Comparison of ENCODE assay signal across 1 cellular context in genomic region chr3:141192345-141192744, GRCh38.
TF ChIP-seq lines count a peak whose summit lies in the region.

No MANE protein-coding gene starts in this region.

TF ChIP-seq in WTC11, 78 proteins besides CTCF, POLR2A, EP300 and RAD21 (continued from another document):
- no peak for TF ChIP-seq ZNF425 (CRISPR knock-in tag; conservative IDR thresholded peaks at IDR 0.05)
- TF ChIP-seq FOXK1 (CRISPR knock-in tag; IDR thresholded peaks at IDR 0.05) = peak; percentile 60; the same call in 1 of the 2 replicates
- TF ChIP-seq ETV6 (CRISPR knock-in tag; IDR thresholded peaks at IDR 0.05) = no peak
- TF ChIP-seq ZMAT4 (CRISPR knock-in tag; IDR thresholded peaks at IDR 0.05) = no peak
- no peak for TF ChIP-seq MXD4 (CRISPR knock-in tag; IDR thresholded peaks at IDR 0.05; ENCODE audit: borderline replicate concordance)
- TF ChIP-seq NFE2L1 (CRISPR knock-in tag; IDR thresholded peaks at IDR 0.05) = 0 out of 2 replicates have a peak, but pooled peaks have one; percentile 30
- TF ChIP-seq MAX (CRISPR knock-in tag; IDR thresholded peaks at IDR 0.05) = no peak
- TF ChIP-seq FOXJ3 (CRISPR knock-in tag; IDR thresholded peaks at IDR 0.05; ENCODE audit: borderline replicate concordance) = no peak
- TF ChIP-seq NFATC4 (CRISPR knock-in tag; IDR thresholded peaks at IDR 0.05) = no peak
- TF ChIP-seq ZSCAN18 (CRISPR knock-in tag; IDR thresholded peaks at IDR 0.05) = 0 out of 2 replicates have a peak, but pooled peaks have one; percentile 22
- no peak for TF ChIP-seq ZNF423 (CRISPR knock-in tag; IDR thresholded peaks at IDR 0.05)
- no peak for TF ChIP-seq ATF1 (CRISPR knock-in tag; IDR thresholded peaks at IDR 0.05)
- no peak for TF ChIP-seq NFYB (CRISPR knock-in tag; conservative IDR thresholded peaks at IDR 0.05; ENCODE audit: low read depth)
- TF ChIP-seq ZNF263 (CRISPR knock-in tag; IDR thresholded peaks at IDR 0.05; ENCODE audit: low read depth) = no peak
- TF ChIP-seq HMGXB4 (CRISPR knock-in tag; IDR thresholded peaks at IDR 0.05) = no peak
- no peak for TF ChIP-seq TP53 (CRISPR knock-in tag; IDR thresholded peaks at IDR 0.05)
- TF ChIP-seq, protein P1, sequence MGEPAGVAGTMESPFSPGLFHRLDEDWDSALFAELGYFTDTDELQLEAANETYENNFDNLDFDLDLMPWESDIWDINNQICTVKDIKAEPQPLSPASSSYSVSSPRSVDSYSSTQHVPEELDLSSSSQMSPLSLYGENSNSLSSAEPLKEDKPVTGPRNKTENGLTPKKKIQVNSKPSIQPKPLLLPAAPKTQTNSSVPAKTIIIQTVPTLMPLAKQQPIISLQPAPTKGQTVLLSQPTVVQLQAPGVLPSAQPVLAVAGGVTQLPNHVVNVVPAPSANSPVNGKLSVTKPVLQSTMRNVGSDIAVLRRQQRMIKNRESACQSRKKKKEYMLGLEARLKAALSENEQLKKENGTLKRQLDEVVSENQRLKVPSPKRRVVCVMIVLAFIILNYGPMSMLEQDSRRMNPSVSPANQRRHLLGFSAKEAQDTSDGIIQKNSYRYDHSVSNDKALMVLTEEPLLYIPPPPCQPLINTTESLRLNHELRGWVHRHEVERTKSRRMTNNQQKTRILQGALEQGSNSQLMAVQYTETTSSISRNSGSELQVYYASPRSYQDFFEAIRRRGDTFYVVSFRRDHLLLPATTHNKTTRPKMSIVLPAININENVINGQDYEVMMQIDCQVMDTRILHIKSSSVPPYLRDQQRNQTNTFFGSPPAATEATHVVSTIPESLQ (CRISPR knock-in tag; IDR thresholded peaks at IDR 0.05) = no peak
- 0 out of 2 replicates have a peak, but pooled peaks have one; percentile 23 for TF ChIP-seq GTF2I (CRISPR knock-in tag; conservative IDR thresholded peaks at IDR 0.05)
- TF ChIP-seq TEAD4 (CRISPR knock-in tag; IDR thresholded peaks at IDR 0.05) = no peak
- TF ChIP-seq, protein P2, sequence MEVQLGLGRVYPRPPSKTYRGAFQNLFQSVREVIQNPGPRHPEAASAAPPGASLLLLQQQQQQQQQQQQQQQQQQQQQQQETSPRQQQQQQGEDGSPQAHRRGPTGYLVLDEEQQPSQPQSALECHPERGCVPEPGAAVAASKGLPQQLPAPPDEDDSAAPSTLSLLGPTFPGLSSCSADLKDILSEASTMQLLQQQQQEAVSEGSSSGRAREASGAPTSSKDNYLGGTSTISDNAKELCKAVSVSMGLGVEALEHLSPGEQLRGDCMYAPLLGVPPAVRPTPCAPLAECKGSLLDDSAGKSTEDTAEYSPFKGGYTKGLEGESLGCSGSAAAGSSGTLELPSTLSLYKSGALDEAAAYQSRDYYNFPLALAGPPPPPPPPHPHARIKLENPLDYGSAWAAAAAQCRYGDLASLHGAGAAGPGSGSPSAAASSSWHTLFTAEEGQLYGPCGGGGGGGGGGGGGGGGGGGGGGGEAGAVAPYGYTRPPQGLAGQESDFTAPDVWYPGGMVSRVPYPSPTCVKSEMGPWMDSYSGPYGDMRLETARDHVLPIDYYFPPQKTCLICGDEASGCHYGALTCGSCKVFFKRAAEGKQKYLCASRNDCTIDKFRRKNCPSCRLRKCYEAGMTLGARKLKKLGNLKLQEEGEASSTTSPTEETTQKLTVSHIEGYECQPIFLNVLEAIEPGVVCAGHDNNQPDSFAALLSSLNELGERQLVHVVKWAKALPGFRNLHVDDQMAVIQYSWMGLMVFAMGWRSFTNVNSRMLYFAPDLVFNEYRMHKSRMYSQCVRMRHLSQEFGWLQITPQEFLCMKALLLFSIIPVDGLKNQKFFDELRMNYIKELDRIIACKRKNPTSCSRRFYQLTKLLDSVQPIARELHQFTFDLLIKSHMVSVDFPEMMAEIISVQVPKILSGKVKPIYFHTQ (CRISPR knock-in tag; IDR thresholded peaks at IDR 0.05) = no peak
- peak; percentile 99 for TF ChIP-seq ZNF121 (CRISPR knock-in tag; IDR thresholded peaks at IDR 0.05)
- TF ChIP-seq, protein P3, sequence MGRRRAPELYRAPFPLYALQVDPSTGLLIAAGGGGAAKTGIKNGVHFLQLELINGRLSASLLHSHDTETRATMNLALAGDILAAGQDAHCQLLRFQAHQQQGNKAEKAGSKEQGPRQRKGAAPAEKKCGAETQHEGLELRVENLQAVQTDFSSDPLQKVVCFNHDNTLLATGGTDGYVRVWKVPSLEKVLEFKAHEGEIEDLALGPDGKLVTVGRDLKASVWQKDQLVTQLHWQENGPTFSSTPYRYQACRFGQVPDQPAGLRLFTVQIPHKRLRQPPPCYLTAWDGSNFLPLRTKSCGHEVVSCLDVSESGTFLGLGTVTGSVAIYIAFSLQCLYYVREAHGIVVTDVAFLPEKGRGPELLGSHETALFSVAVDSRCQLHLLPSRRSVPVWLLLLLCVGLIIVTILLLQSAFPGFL (CRISPR knock-in tag; IDR thresholded peaks at IDR 0.05; ENCODE audit: borderline replicate concordance) = no peak
- no peak for TF ChIP-seq ZNF317 (CRISPR knock-in tag; IDR thresholded peaks at IDR 0.05; ENCODE audit: borderline replicate concordance, low read depth)
- TF ChIP-seq, protein P4, sequence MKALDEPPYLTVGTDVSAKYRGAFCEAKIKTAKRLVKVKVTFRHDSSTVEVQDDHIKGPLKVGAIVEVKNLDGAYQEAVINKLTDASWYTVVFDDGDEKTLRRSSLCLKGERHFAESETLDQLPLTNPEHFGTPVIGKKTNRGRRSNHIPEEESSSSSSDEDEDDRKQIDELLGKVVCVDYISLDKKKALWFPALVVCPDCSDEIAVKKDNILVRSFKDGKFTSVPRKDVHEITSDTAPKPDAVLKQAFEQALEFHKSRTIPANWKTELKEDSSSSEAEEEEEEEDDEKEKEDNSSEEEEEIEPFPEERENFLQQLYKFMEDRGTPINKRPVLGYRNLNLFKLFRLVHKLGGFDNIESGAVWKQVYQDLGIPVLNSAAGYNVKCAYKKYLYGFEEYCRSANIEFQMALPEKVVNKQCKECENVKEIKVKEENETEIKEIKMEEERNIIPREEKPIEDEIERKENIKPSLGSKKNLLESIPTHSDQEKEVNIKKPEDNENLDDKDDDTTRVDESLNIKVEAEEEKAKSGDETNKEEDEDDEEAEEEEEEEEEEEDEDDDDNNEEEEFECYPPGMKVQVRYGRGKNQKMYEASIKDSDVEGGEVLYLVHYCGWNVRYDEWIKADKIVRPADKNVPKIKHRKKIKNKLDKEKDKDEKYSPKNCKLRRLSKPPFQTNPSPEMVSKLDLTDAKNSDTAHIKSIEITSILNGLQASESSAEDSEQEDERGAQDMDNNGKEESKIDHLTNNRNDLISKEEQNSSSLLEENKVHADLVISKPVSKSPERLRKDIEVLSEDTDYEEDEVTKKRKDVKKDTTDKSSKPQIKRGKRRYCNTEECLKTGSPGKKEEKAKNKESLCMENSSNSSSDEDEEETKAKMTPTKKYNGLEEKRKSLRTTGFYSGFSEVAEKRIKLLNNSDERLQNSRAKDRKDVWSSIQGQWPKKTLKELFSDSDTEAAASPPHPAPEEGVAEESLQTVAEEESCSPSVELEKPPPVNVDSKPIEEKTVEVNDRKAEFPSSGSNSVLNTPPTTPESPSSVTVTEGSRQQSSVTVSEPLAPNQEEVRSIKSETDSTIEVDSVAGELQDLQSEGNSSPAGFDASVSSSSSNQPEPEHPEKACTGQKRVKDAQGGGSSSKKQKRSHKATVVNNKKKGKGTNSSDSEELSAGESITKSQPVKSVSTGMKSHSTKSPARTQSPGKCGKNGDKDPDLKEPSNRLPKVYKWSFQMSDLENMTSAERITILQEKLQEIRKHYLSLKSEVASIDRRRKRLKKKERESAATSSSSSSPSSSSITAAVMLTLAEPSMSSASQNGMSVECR (CRISPR knock-in tag; IDR thresholded peaks at IDR 0.05; ENCODE audit: borderline replicate concordance) = no peak
